Comparison of ENCODE assay signal across 9 cellular contexts in genomic region chr3:184636774-184637316, GRCh38.
DNase-seq lines count a peak whose midpoint lies in the region; ATAC-seq and TF ChIP-seq lines count a peak whose summit lies in the region.
"Had no signal": no experiment of that assay in that cellular context is flagged by ENCODE, and none has a peak within 500 bp of the region (broad histone marks: within the 10 kb centered on the region; RNA-seq: fewer than 3 reads in every experiment).

No MANE protein-coding gene starts in this region.

- CTCF ChIA-PET in GM10248 (lab: Yijun Ruan, JAX): interaction anchor here (0.9 to 1.2 kb wide), 2 partner anchors 53 to 60 kb away, joined by 3 read pairs; no protein-coding TSS in a partner anchor

- peaks cover 3 to 9% of the 10 kb centered on the region in 2 donors for H3K36me3 Mint-ChIP-seq in CD14-positive monocyte
- no peaks in the 10 kb centered on the region for H3K36me3 Mint-ChIP-seq in activated naive CD4-positive, alpha-beta T cell treated with anti-CD3 and anti-CD28 coated beads, Interleukin-2, amount 50 U/mL, for 72 hours

- DNase-seq in CD14-positive monocyte (ENCODE audit: low spot score): no peak
- DNase-seq in NB4 (ENCODE audit: low read depth): peak; percentile 85
- peak in 1 of 2 donors; percentile 58 for DNase-seq in activated naive CD4-positive, alpha-beta T cell treated with anti-CD3 and anti-CD28 coated beads, Interleukin-2, amount 50 U/mL, for 72 hours (ENCODE audit: low spot score in 2 of 2)
- peak; percentile 93 for DNase-seq in myocyte (ENCODE audit: low read depth)
- no peak for DNase-seq in GM10248 (ENCODE audit: extremely low spot score)
- DNase-seq: NCI-H2081 treated with DMSO at 0.1 percent for 48 hours had no signal

- ATAC-seq in activated naive CD4-positive, alpha-beta T cell treated with anti-CD3 and anti-CD28 coated beads, Interleukin-2, amount 50 U/mL, for 72 hours: peak; percentile 84 to 93
- ATAC-seq in GM18861 (IDR thresholded peaks at IDR 0.05; ENCODE audit: unreplicated experiment) (no peak), HG03280 (IDR thresholded peaks at IDR 0.05; ENCODE audit: unreplicated experiment) (no peak), HG03457 (IDR thresholded peaks at IDR 0.05; ENCODE audit: unreplicated experiment) (no peak)

- H3K4me1 Mint-ChIP-seq in CD14-positive monocyte: peaks cover 10% of the 10 kb centered on the region

- intact Hi-C loops in CD14-positive monocyte (cut with micrococcal nuclease): loop anchor here in 1 of 2 donors (5.0 kb wide), 1 partner anchor 35 kb away; no protein-coding TSS in a partner anchor

- TF ChIP-seq CTCF in CD14-positive monocyte (IDR thresholded peaks at IDR 0.05) (no peak), NB4 (IDR thresholded peaks at IDR 0.05; ENCODE audit: low read depth, low read length) (no peak), GM10248 (IDR thresholded peaks at IDR 0.05; ENCODE audit: control extremely low read depth, extremely low read depth, low read depth, missing control alignments) (no peak)

- H3K9me3 Mint-ChIP-seq in CD14-positive monocyte: peaks cover 0 to 2% (median 0%) of the 10 kb centered on the region in 7 donors
- H3K9me3 Mint-ChIP-seq in activated naive CD4-positive, alpha-beta T cell treated with anti-CD3 and anti-CD28 coated beads, Interleukin-2, amount 50 U/mL, for 72 hours: no peaks in the 10 kb centered on the region

- peak overlapping the region in 2 of 7 donors; percentile 68 to 71 for H3K27ac Mint-ChIP-seq in CD14-positive monocyte
- no peak overlapping the region for H3K27ac Mint-ChIP-seq in activated naive CD4-positive, alpha-beta T cell treated with anti-CD3 and anti-CD28 coated beads, Interleukin-2, amount 50 U/mL, for 72 hours

- POLR2A ChIA-PET in GM10248 (lab: Yijun Ruan, JAX): no interaction called here

- no peak overlapping the region for H3K4me3 ChIP-seq in NB4 (ENCODE audit: low read depth, low read length)

- no peaks in the 10 kb centered on the region for H3K27me3 Mint-ChIP-seq in CD14-positive monocyte (ENCODE audit: low read depth in 3 of 3)

- peak overlapping the region; percentile 5 to 36 for H3K4me3 Mint-ChIP-seq in CD14-positive monocyte

- no peak for TF ChIP-seq POLR2A in NB4 (IDR thresholded peaks at IDR 0.05; ENCODE audit: extremely low read depth, insufficient read length)

Comparison
In these comparisons a context has a peak if more than half of its experiments do, and no peak if none do; other contexts are left out.
1. DNase-seq: peak in NB4 (single experiment) and myocyte (single experiment); none in CD14-positive monocyte (single experiment) and GM10248 (single experiment).
2. ATAC-seq: peak in activated naive CD4-positive, alpha-beta T cell treated with anti-CD3 and anti-CD28 coated beads, Interleukin-2, amount 50 U/mL, for 72 hours (2 of 2); none in GM18861 (single experiment), HG03280 (single experiment) and HG03457 (single experiment).